ENCODE assay signal across 19 cellular contexts in the genomic region with DNA sequence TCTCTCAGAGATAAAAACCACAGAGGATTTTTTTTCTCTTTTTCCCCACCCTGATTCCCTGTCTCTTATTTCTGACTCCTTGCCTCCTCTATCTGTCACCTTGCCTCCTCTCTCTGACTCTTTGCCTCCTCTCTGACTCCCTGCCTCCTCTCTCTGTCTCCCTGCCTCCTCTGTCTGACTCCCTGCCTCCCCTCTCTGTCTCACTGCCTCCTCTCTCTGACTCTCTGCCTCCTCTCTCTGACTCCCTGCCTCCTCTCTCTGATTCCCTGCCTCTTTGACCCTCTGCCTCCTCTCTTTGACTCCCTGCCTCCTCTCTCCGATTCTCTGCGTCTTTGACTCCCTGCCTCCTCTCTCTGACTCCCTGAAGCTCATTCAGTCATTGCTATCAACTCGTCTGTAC. TPM values are rescaled to one million over a fixed set of nuclear protein-coding genes. Genes with fewer than 3 reads are reported as not detected.
DNase-seq lines count a peak whose midpoint lies in the region; ATAC-seq, FAIRE-seq and TF ChIP-seq lines count a peak whose summit lies in the region.
"Had no signal": no experiment of that assay in that cellular context is flagged by ENCODE, and none has a peak within 500 bp of the region (broad histone marks: within the 10 kb centered on the region; RNA-seq: fewer than 3 reads in every experiment).

No MANE protein-coding gene starts in this region.

- TF ChIP-seq CTCF in A549 (IDR thresholded peaks at IDR 0.05) (no peak), HEK293 (tag by site-specific recombination; IDR thresholded peaks at IDR 0.05) (no peak), H1 (IDR thresholded peaks at IDR 0.05; ENCODE audit: control extremely low read depth in 1 of 3, insufficient read depth in 1 of 3, low read depth in 1 of 3, low read length in 3 of 3) (no peak)

- no peak for TF ChIP-seq RAD21 in A549 (conservative IDR thresholded peaks at IDR 0.05 in 1 of 2, IDR thresholded peaks at IDR 0.05 in 1 of 2)
- no peak for TF ChIP-seq RAD21 in H1 (IDR thresholded peaks at IDR 0.05 in 1 of 2, conservative IDR thresholded peaks at IDR 0.05 in 1 of 2; ENCODE audit: low read depth in 2 of 2, low read length in 2 of 2)

- H3K9me3 ChIP-seq in A549 (no peaks in the 10 kb centered on the region), HEK293 (ENCODE audit: control insufficient read depth, insufficient read depth, low read depth, low read length) (no peaks in the 10 kb centered on the region), H1 (ENCODE audit: insufficient read depth in 2 of 2, low read depth in 1 of 2, low read length in 1 of 2) (no peaks in the 10 kb centered on the region), neuronal stem cell (replicated peaks in 1 of 2; ENCODE audit: control insufficient read depth in 2 of 2, insufficient read depth in 1 of 2, low read depth in 1 of 2, low read length in 2 of 2) (no peaks in the 10 kb centered on the region), HAP-1 (no peaks in the 10 kb centered on the region)
- H3K9me3 ChIP-seq: Peyer's patch had no signal

- H3K4me3 ChIP-seq in A549: no peak overlapping the region
- no peak overlapping the region for H3K4me3 ChIP-seq in HEK293 (ENCODE audit: low read depth, low read length)
- no peak overlapping the region for H3K4me3 ChIP-seq in H1 (ENCODE audit: extremely low read depth in 1 of 4, insufficient read depth in 2 of 4, low read depth in 3 of 4, low read length in 4 of 4)
- no peak overlapping the region for H3K4me3 ChIP-seq in neuronal stem cell (ENCODE audit: low read length in 2 of 2)
- H3K4me3 ChIP-seq in HAP-1: no peak overlapping the region
- H3K4me3 ChIP-seq: GM23338 had no signal

- no peak overlapping the region for H3K14ac ChIP-seq in H1 (ENCODE audit: insufficient read length)
- H3K14ac ChIP-seq in neuronal stem cell (ENCODE audit: low read length): no peak overlapping the region

- H3K27ac ChIP-seq in A549 (no peak overlapping the region), HEK293 (ENCODE audit: extremely low read depth, low read depth, low read length) (no peak overlapping the region), H1 (ENCODE audit: low read depth, low read length) (no peak overlapping the region), neuronal stem cell (replicated peaks; ENCODE audit: low read length) (no peak overlapping the region)
- H3K27ac ChIP-seq: Peyer's patch had no signal

- H3K36me3 ChIP-seq in HEK293 (ENCODE audit: control insufficient read depth in 2 of 2, insufficient read depth in 1 of 2, low read length in 2 of 2): no peaks in the 10 kb centered on the region
- H3K36me3 ChIP-seq in H1 (ENCODE audit: control insufficient read depth in 2 of 4, insufficient read depth in 4 of 4, low read length in 3 of 4): no peaks in the 10 kb centered on the region
- H3K36me3 ChIP-seq in neuronal stem cell (replicated peaks in 1 of 2; ENCODE audit: control insufficient read depth in 2 of 2, insufficient read depth in 2 of 2, low read length in 2 of 2): no peaks in the 10 kb centered on the region
- H3K36me3 ChIP-seq in HAP-1 (replicated peaks): no peaks in the 10 kb centered on the region
- H3K36me3 ChIP-seq: Peyer's patch had no signal

- H3K23ac ChIP-seq in H1 (ENCODE audit: insufficient read length): no peak overlapping the region
- no peak overlapping the region for H3K23ac ChIP-seq in neuronal stem cell (ENCODE audit: low read depth, low read length, poor library complexity)

- no peak for TF ChIP-seq EP300 in A549 (IDR thresholded peaks at IDR 0.05)
- TF ChIP-seq EP300 in H1 (IDR thresholded peaks at IDR 0.05; ENCODE audit: borderline replicate concordance in 1 of 2, low read depth in 2 of 2, low read length in 2 of 2): no peak

- H2AK5ac ChIP-seq in H1 (ENCODE audit: low read depth, low read length) (peak overlapping the region; percentile 95; the same call in 1 of the 2 replicates), neuronal stem cell (ENCODE audit: low read depth, low read length) (peak overlapping the region; percentile 34)

- peaks cover 5% of the 10 kb centered on the region for H3K4me1 ChIP-seq in A549
- no peaks in the 10 kb centered on the region; the same call in 1 of the 2 replicates for H3K4me1 ChIP-seq in HEK293 (ENCODE audit: control insufficient read depth, insufficient read depth, low read length)
- peaks cover 4 to 36% (median 20%) of the 10 kb centered on the region in 4 experiments for H3K4me1 ChIP-seq in H1 (replicated peaks in 1 of 4; ENCODE audit: control insufficient read depth in 3 of 4, insufficient read depth in 4 of 4, low read length in 3 of 4)
- H3K4me1 ChIP-seq in neuronal stem cell (ENCODE audit: control insufficient read depth in 2 of 2, insufficient read depth in 1 of 2, low read depth in 1 of 2, low read length in 2 of 2): peaks cover 4 to 12% of the 10 kb centered on the region in 2 donors
- H3K4me1 ChIP-seq in HAP-1: no peaks in the 10 kb centered on the region; the same call in 1 of the 2 replicates

- no peak overlapping the region for H4K91ac ChIP-seq in H1 (replicated peaks; ENCODE audit: insufficient read length, low read length)
- H4K91ac ChIP-seq in neuronal stem cell (ENCODE audit: low read depth, low read length, poor library complexity): no peak overlapping the region

- TF ChIP-seq POLR2A in A549 (IDR thresholded peaks at IDR 0.05; ENCODE audit: low read length) (no peak), H1 (IDR thresholded peaks at IDR 0.05; ENCODE audit: control extremely low read depth in 1 of 2, low read depth in 2 of 2, low read length in 2 of 2) (no peak)

- H3K79me1 ChIP-seq in H1 (ENCODE audit: low read depth, low read length) (no peaks in the 10 kb centered on the region), neuronal stem cell (ENCODE audit: low read depth, low read length) (no peaks in the 10 kb centered on the region)

- in situ Hi-C loops in HAP-1 (cut with MboI; ENCODE audit: low sequenced_read_pairs): no loop called here
- in situ Hi-C loops in KBM-7 (cut with MboI; ENCODE audit: low pct_unique_long_range_greater_than_20kb, low sequenced_read_pairs): no loop called here

- no peak overlapping the region for H4K8ac ChIP-seq in H1 (ENCODE audit: extremely low read depth, insufficient read depth, low read length)
- H4K8ac ChIP-seq in neuronal stem cell (ENCODE audit: low read depth, low read length): no peak overlapping the region

- no peak for FAIRE-seq in A549 (lab: Jason Lieb, UNC)
- no peak for FAIRE-seq in H1 (lab: Jason Lieb, UNC)
- FAIRE-seq: A204.1, GM12892, GM18507, HTR-8/SVneo had no signal

- no peak overlapping the region for H3K18ac ChIP-seq in H1 (ENCODE audit: extremely low read depth, low read length)
- H3K18ac ChIP-seq in neuronal stem cell (ENCODE audit: low read length): no peak overlapping the region

- H2BK120ac ChIP-seq in H1 (replicated peaks; ENCODE audit: low read depth, low read length): no peak overlapping the region
- H2BK120ac ChIP-seq in neuronal stem cell (ENCODE audit: low read depth, low read length): no peak overlapping the region

- H3K9ac ChIP-seq in H1 (replicated peaks in 1 of 4; ENCODE audit: extremely low read depth in 1 of 4, low read depth in 3 of 4, low read length in 3 of 4) (no peak overlapping the region), neuronal stem cell (ENCODE audit: low read depth, low read length, poor library complexity) (no peak overlapping the region)

- H3K4me2 ChIP-seq in A549 (no peak overlapping the region), H1 (ENCODE audit: insufficient read depth in 1 of 2, low read depth in 2 of 2, low read length in 2 of 2) (no peak overlapping the region), neuronal stem cell (ENCODE audit: insufficient read depth, low read length, poor library complexity, severe bottlenecking) (no peak overlapping the region)
- H3K4me2 ChIP-seq: GM23338 had no signal

- DNase-seq in A549 (ENCODE audit: low read depth in 1 of 2, low spot score in 1 of 2): no peak
- DNase-seq in H1 (ENCODE audit: low read depth in 1 of 2, low spot score in 2 of 2): no peak
- no peak for DNase-seq in neuronal stem cell (ENCODE audit: low spot score)
- DNase-seq in HAP-1 (ENCODE audit: low spot score in 2 of 2): no peak
- DNase-seq in KBM-7: no peak
- DNase-seq: DMS79; NCI-H1105 treated with DMSO at 0.1 percent for 48 hours; NCI-H1694; NCI-H510A; NCI-H748 treated with DMSO at 0.1 percent for 48 hours; NK-92 treated with Interleukin-12 subunit alpha and Interleukin-12 subunit beta, amount 100 ng/mL, for 24 hours; Peyer's patch had no signal

- CTCF ChIA-PET in A549 (lab: Yijun Ruan, JAX): interaction anchor here (0.9 to 1.6 kb wide), 2 partner anchors 113 to 185 kb away, joined by 3 to 4 read pairs; no protein-coding TSS in a partner anchor
- CTCF ChIA-PET in HEK293 (lab: Yijun Ruan, JAX): interaction anchor here (0.7 kb wide), 1 partner anchor 72 kb away, joined by 7 read pairs; no protein-coding TSS in a partner anchor
- CTCF ChIA-PET in H1 (lab: Charles Lee; ENCODE audit: partially characterized antibody): interaction anchor here (0.9 to 1.7 kb wide), 3 partner anchors 48 to 114 kb away, joined by 3 to 10 read pairs (median 3); no protein-coding TSS in a partner anchor

- ATAC-seq in A549: no peak
- ATAC-seq in HG02571 (IDR thresholded peaks at IDR 0.05; ENCODE audit: unreplicated experiment): no peak
- ATAC-seq: GM23338 had no signal

- H3K4ac ChIP-seq in H1 (replicated peaks; ENCODE audit: insufficient read length, low read depth, low read length) (no peak overlapping the region), neuronal stem cell (ENCODE audit: low read length) (no peak overlapping the region)

- H2BK5ac ChIP-seq in H1 (ENCODE audit: low read depth, low read length) (no peak overlapping the region), neuronal stem cell (ENCODE audit: low read length) (no peak overlapping the region)

- H4K5ac ChIP-seq in H1 (ENCODE audit: insufficient read length, low read depth, low read length): no peak overlapping the region

- no peak overlapping the region for H2BK20ac ChIP-seq in H1 (ENCODE audit: low read length)

- H4K20me1 ChIP-seq in H1 (replicated peaks in 1 of 2; ENCODE audit: control insufficient read depth in 1 of 2, insufficient read depth in 2 of 2, low read length in 2 of 2): no peaks in the 10 kb centered on the region

- H3K79me2 ChIP-seq in H1 (ENCODE audit: control insufficient read depth in 1 of 2, insufficient read depth in 2 of 2, low read length in 2 of 2): no peaks in the 10 kb centered on the region

- peak overlapping the region; percentile 19; the same call in 1 of the 2 replicates for H2BK12ac ChIP-seq in H1 (ENCODE audit: low read depth, low read length)
- H2BK12ac ChIP-seq in neuronal stem cell (ENCODE audit: low read length): no peak overlapping the region

- no peak overlapping the region for H3K56ac ChIP-seq in H1 (replicated peaks; ENCODE audit: insufficient read length, low read depth, low read length)

- H3K23me2 ChIP-seq in H1 (ENCODE audit: low read depth, low read length): peaks cover 9% of the 10 kb centered on the region; the same call in 1 of the 2 replicates

- POLR2A ChIA-PET in A549 (lab: Yijun Ruan, JAX) (no interaction called here), HEK293 (lab: Yijun Ruan, JAX) (no interaction called here), H1 (lab: Charles Lee; ENCODE audit: partially characterized antibody) (interaction anchor here (0.5 to 1.1 kb wide), 2 partner anchors 9 to 149 kb away, joined by 3 read pairs; no protein-coding TSS in a partner anchor)

- no peak overlapping the region for H2BK15ac ChIP-seq in H1 (ENCODE audit: low read length)
- H2BK15ac ChIP-seq in neuronal stem cell (ENCODE audit: low read length): no peak overlapping the region

- H3K27me3 ChIP-seq in H1 (replicated peaks in 1 of 4; ENCODE audit: control insufficient read depth in 3 of 4, extremely low read depth in 1 of 4, insufficient read depth in 3 of 4, low read length in 3 of 4): peaks cover 0 to 31% (median 19%) of the 10 kb centered on the region in 4 experiments; a peak in 5 of 7 replicates
- H3K27me3 ChIP-seq in neuronal stem cell (ENCODE audit: control insufficient read depth in 3 of 3, insufficient read depth in 3 of 3, low read depth in 1 of 3, low read length in 3 of 3): peaks cover 3 to 86% (median 42%) of the 10 kb centered on the region in 3 experiments
- H3K27me3 ChIP-seq in HAP-1 (ENCODE audit: low read depth): peaks cover 29% of the 10 kb centered on the region
- H3K27me3 ChIP-seq: Peyer's patch had no signal

- no peak overlapping the region for H2AFZ ChIP-seq in H1 (ENCODE audit: low read length)
- H2AFZ ChIP-seq in neuronal stem cell (ENCODE audit: low read length): no peak overlapping the region
- H2AFZ ChIP-seq: GM23338 had no signal

- WGBS in A549 (ENCODE audit: missing lambda C conversion rate): 67% methylated on average over 3 of the region's 3 CpGs
- WGBS in H1 (ENCODE audit: extremely low coverage in 1 of 2, insufficient coverage in 1 of 2, insufficient read length in 1 of 2, insufficient replicate concordance in 2 of 2, low coverage in 1 of 2, low lambda C conversion rate in 2 of 2, missing lambda C conversion rate in 1 of 2), 2 experiments: 100% methylated on average over 3 of the region's 3 CpGs; no CpG with 5 or more reads in 1 of the 2 experiments
- no CpG with 5 or more reads among the region's 3 CpGs for WGBS in neuronal stem cell (ENCODE audit: extremely low coverage in 2 of 2, insufficient read length in 2 of 2, insufficient replicate concordance in 1 of 2), 2 donors

RNA-seq across cellular contexts. Expression of a gene that starts 3.1 kb away (rescaled TPM):
- polyA plus RNA-seq in A549 (2011; rRNA removed): 0.61 and 0.93 TPM in 2 replicates
- 0.54 and 0.76 TPM in 2 replicates for polyA plus RNA-seq in A549 (2012; cell fraction: cytosol; rRNA removed)
- polyA plus RNA-seq in A549 (2012; cell fraction: nucleus; rRNA removed): 0.86 and 1.2 TPM in 2 replicates
- polyA plus RNA-seq in A549 (2017; fragmentation: RNase III; extraction: RNeasy Plus Mini Kit Qiagen cat#74134 plus additional on column Dnase treatment): 1.2 to 1.4 TPM (median 1.3 TPM) in 3 replicates
- polyA minus RNA-seq in A549 (2011; rRNA and poly(A)+ RNA removed): 1.1 and 1.4 TPM in 2 replicates
- 4.4 and 5.1 TPM in 2 replicates for total RNA-seq in H1 (2021; fragmentation: NEBNext Ultra II Directional; extraction: Animal tissue kit (Norgen Biotek cat#: 25700))
- 1.9 and 3.8 TPM in 2 replicates for polyA plus RNA-seq in H1 (2011; rRNA removed)
- 1.5 TPM for polyA plus RNA-seq in H1 (2011; cell fraction: cytosol; rRNA removed)
- 2.6 TPM for polyA plus RNA-seq in H1 (2011; cell fraction: nucleus; rRNA removed)
- polyA plus RNA-seq in H1 (2012, experiment 1 of 2): 2.0 to 4.3 TPM (median 3.4 TPM) in 4 replicates
- polyA plus RNA-seq in H1 (2012, experiment 2 of 2): 3.1 TPM
- polyA plus RNA-seq in H1 (2013, experiment 1 of 2): 3.4 TPM
- polyA plus RNA-seq in H1 (2013, experiment 2 of 2): 3.6 TPM
- polyA minus RNA-seq in H1 (2011; rRNA and poly(A)+ RNA removed): 1.5 and 1.9 TPM in 2 replicates
- 3.6 TPM for polyA minus RNA-seq in H1 (2011; cell fraction: cytosol; rRNA and poly(A)+ RNA removed)
- 1.8 TPM for polyA minus RNA-seq in H1 (2011; cell fraction: nucleus; rRNA and poly(A)+ RNA removed)
- 0.29 TPM for polyA plus RNA-seq in neuronal stem cell (2013, experiment 1 of 2)
- 0.28 TPM for polyA plus RNA-seq in neuronal stem cell (2013, experiment 2 of 2)
